In genomic region chr10:79938728-79939380, GRCh38 we compare ENCODE assay signal across 8 cellular contexts. TPM values are rescaled to one million over a fixed set of nuclear protein-coding genes. Genes with fewer than 3 reads are reported as not detected.
DNase-seq lines count a peak whose midpoint lies in the region; ATAC-seq and TF ChIP-seq lines count a peak whose summit lies in the region.

No MANE protein-coding gene starts in this region.

- ATAC-seq in GM18909 (IDR thresholded peaks at IDR 0.05; ENCODE audit: poor library complexity, unreplicated experiment): peak; percentile 74
- ATAC-seq in HG03025 (IDR thresholded peaks at IDR 0.05; ENCODE audit: low FRiP score, unreplicated experiment): peak; percentile 61
- ATAC-seq in activated B cell treated with CpG ODN at 0.5 μM for 24 hours (ENCODE audit: low read depth): peak; percentile 85
- ATAC-seq in HG02763 (IDR thresholded peaks at IDR 0.05; ENCODE audit: unreplicated experiment): no peak

- CTCF ChIA-PET in activated B cell treated with CpG ODN at 0.5 μM for 24 hours (lab: Charles Lee): interaction anchor here (1.2 to 1.8 kb wide), 2 partner anchors 9 to 34 kb away, joined by 3 to 8 read pairs; no protein-coding TSS in a partner anchor

- peaks cover 48% of the 10 kb centered on the region for H3K4me1 Mint-ChIP-seq in activated B cell treated with CpG ODN at 0.5 μM for 24 hours

- peak overlapping the region; percentile 97 for H3K27ac Mint-ChIP-seq in activated B cell treated with CpG ODN at 0.5 μM for 24 hours

- H3K9me3 Mint-ChIP-seq in activated B cell treated with CpG ODN at 0.5 μM for 24 hours: no peaks in the 10 kb centered on the region

- no peaks in the 10 kb centered on the region for H3K36me3 Mint-ChIP-seq in activated B cell treated with CpG ODN at 0.5 μM for 24 hours (ENCODE audit: low read depth)

- intact Hi-C loops in activated B cell treated with CpG ODN at 0.5 μM for 24 hours (cut with micrococcal nuclease): loop anchor here (1.0 to 10.0 kb wide), 12 partner anchors 42 to 1904 kb away; partner anchors contain the start of genes RPS24, SH2D4B, TSPAN14 and ZMIZ1

- TF ChIP-seq CTCF in activated B cell treated with CpG ODN at 0.5 μM for 24 hours (IDR thresholded peaks at IDR 0.05): no peak

- H3K27me3 Mint-ChIP-seq in activated B cell treated with CpG ODN at 0.5 μM for 24 hours: no peaks in the 10 kb centered on the region

- POLR2A ChIA-PET in activated B cell treated with CpG ODN at 0.5 μM for 24 hours (lab: Charles Lee): interaction anchor here (2.5 kb wide), 1 partner anchor 140 kb away, joined by 16 read pairs; the partner anchor contains the start of gene TMEM254

- DNase-seq in activated B cell treated with CpG ODN at 0.5 μM for 24 hours (peak; percentile 69), putamen (ENCODE audit: low spot score) (peak; percentile 47), glomerular visceral epithelial cell (ENCODE audit: extremely low spot score) (no peak), NCI-H748 (lab: John Stamatoyannopoulos, UW; ENCODE audit: unreplicated experiment) (no peak)
- DNase-seq in stimulated activated CD4-positive, alpha-beta T cell treated with anti-CD3 and anti-CD28 coated beads, Interleukin-15, amount 100 ng/mL, for 24 hours: no peak

- peak overlapping the region; percentile 64 for H3K4me3 Mint-ChIP-seq in activated B cell treated with CpG ODN at 0.5 μM for 24 hours

RNA-seq across cellular contexts. Expression of gene SFTPD, which starts 10.1 kb away (rescaled TPM):
- total RNA-seq in activated B cell treated with CpG ODN at 0.5 μM for 24 hours: 0.29 TPM in 1 of 2 replicates, not detected in the other

Comparison
In these comparisons a context has a peak if more than half of its experiments do, and no peak if none do; other contexts are left out.
1. DNase-seq: peak in activated B cell treated with CpG ODN at 0.5 μM for 24 hours (single experiment) and putamen (single experiment); none in stimulated activated CD4-positive, alpha-beta T cell treated with anti-CD3 and anti-CD28 coated beads, Interleukin-15, amount 100 ng/mL, for 24 hours (single experiment), glomerular visceral epithelial cell (single experiment) and NCI-H748 (single experiment).